19 cellular contexts compared by ENCODE assay signal in the genomic region with DNA sequence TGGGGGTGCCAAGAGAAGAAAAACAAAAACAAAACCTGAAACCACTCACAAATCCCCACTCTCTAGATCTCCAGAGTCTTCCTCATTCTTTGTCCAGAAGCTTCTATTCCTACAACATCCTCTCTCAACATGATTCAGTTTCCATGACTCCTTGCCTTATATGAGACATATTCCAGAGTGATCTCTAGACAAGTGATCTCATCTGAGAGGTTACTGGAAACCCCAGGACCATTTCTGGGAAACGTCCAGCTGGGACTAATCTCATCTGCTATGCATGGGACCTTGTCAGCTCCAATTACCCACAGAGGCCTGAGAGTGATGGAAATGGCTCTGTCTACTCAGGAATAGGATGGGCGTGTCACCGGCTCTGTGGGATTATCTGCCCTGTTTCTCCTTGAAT. TPM values are rescaled to one million over a fixed set of nuclear protein-coding genes. Genes with fewer than 3 reads are reported as not detected.
DNase-seq lines count a peak whose midpoint lies in the region; ATAC-seq, FAIRE-seq and TF ChIP-seq lines count a peak whose summit lies in the region.
"Had no signal": no experiment of that assay in that cellular context is flagged by ENCODE, and none has a peak within 500 bp of the region (broad histone marks: within the 10 kb centered on the region; RNA-seq: fewer than 3 reads in every experiment).

No MANE protein-coding gene starts in this region.

- 68 to 76% methylated on average over 3 of the region's 3 CpGs for WGBS in aorta, 2 donors

- H3K9me3 Mint-ChIP-seq in chondrocyte (ENCODE audit: low read depth), result no peaks in the 10 kb centered on the region
- H3K9me3 Mint-ChIP-seq: activated naive CD4-positive, alpha-beta T cell treated with anti-CD3 and anti-CD28 coated beads for 36 hours had no signal

- FAIRE-seq in RCC 7860 (lab: Jason Lieb, UNC), result no peak
- FAIRE-seq: frontal cortex, H1, TTC549 had no signal

- no peak overlapping the region for H3K4me3 ChIP-seq in aorta (ENCODE audit: low read length in 2 of 2)
- H3K4me3 ChIP-seq: BLaER1 treated with 17β-estradiol and CSF1 and Interleukin-3, amounts not matched to agents 10 nM and 100 nM; psoas muscle; upper lobe of right lung had no signal

- ATAC-seq in aorta (ENCODE audit: low FRiP score), result no peak
- ATAC-seq: psoas muscle, upper lobe of right lung had no signal

- no peaks in the 10 kb centered on the region for H3K36me3 ChIP-seq in aorta (ENCODE audit: control insufficient read depth in 1 of 2, insufficient read depth in 2 of 2, low read length in 1 of 2)
- H3K36me3 ChIP-seq: BLaER1 treated with 17β-estradiol and CSF1 and Interleukin-3, amounts not matched to agents 10 nM and 100 nM; upper lobe of right lung had no signal

- H3K4me1 Mint-ChIP-seq in chondrocyte (ENCODE audit: low read depth), result peaks cover 26% of the 10 kb centered on the region

- DNase-seq in Daoy (ENCODE audit: low read depth) (peak; percentile 43), RCC 7860 (ENCODE audit: low spot score) (peak; percentile 27), chondrocyte (ENCODE audit: low spot score) (no peak), myocyte (ENCODE audit: low read depth) (peak; percentile 89), aorta (no peak), ecto neural progenitor cell (ENCODE audit: low spot score) (no peak)
- DNase-seq in stimulated activated CD4-positive, alpha-beta T cell treated with anti-CD3 and anti-CD28 coated beads, Interleukin-4, amount 100 ng/mL, for 1 hour, result no peak
- DNase-seq in effector CD4-positive, alpha-beta T cell, result no peak
- DNase-seq: activated naive CD4-positive, alpha-beta T cell treated with anti-CD3 and anti-CD28 coated beads for 36 hours; NCI-H2029; psoas muscle; SHP77 treated with DMSO at 0.1 percent for 48 hours; stimulated activated CD4-positive, alpha-beta T cell treated with anti-CD3 and anti-CD28 coated beads, Interleukin-2, amount 100 ng/mL, for 24 hours; upper lobe of right lung had no signal

- peaks cover 2% of the 10 kb centered on the region for H3K36me3 Mint-ChIP-seq in chondrocyte (ENCODE audit: low read depth)

- intact Hi-C loops in aorta (cut with DNase I), result no loop called here

- no peaks in the 10 kb centered on the region for H3K9me3 ChIP-seq in aorta (ENCODE audit: control insufficient read depth, low read length)
- H3K9me3 ChIP-seq: BLaER1 treated with 17β-estradiol and CSF1 and Interleukin-3, amounts not matched to agents 10 nM and 100 nM; psoas muscle; upper lobe of right lung had no signal

- no peaks in the 10 kb centered on the region for H3K4me1 ChIP-seq in aorta (ENCODE audit: control insufficient read depth in 1 of 2, insufficient read depth in 2 of 2, low read length in 2 of 2)
- H3K4me1 ChIP-seq: psoas muscle, upper lobe of right lung had no signal

- H3K27ac ChIP-seq in aorta (ENCODE audit: low read depth in 1 of 2, low read length in 2 of 2), result no peak overlapping the region
- H3K27ac ChIP-seq: BLaER1 treated with 17β-estradiol and CSF1 and Interleukin-3, amounts not matched to agents 10 nM and 100 nM; psoas muscle; upper lobe of right lung had no signal

- no peaks in the 10 kb centered on the region for H3K27me3 Mint-ChIP-seq in chondrocyte (ENCODE audit: low read depth)

- H3K27ac Mint-ChIP-seq in chondrocyte (ENCODE audit: unreplicated experiment), result peak overlapping the region; percentile 52
- H3K27ac Mint-ChIP-seq: activated naive CD4-positive, alpha-beta T cell treated with anti-CD3 and anti-CD28 coated beads for 36 hours had no signal

- no peak for TF ChIP-seq CTCF in chondrocyte (IDR thresholded peaks at IDR 0.05)

- no peaks in the 10 kb centered on the region for H3K27me3 ChIP-seq in aorta (ENCODE audit: control insufficient read depth in 1 of 2, insufficient read depth in 2 of 2, low read length in 1 of 2)
- H3K27me3 ChIP-seq: BLaER1 treated with 17β-estradiol and CSF1 and Interleukin-3, amounts not matched to agents 10 nM and 100 nM; upper lobe of right lung had no signal

- H3K4me3 Mint-ChIP-seq in chondrocyte (ENCODE audit: unreplicated experiment), result no peak overlapping the region
- H3K4me3 Mint-ChIP-seq: activated naive CD4-positive, alpha-beta T cell treated with anti-CD3 and anti-CD28 coated beads for 36 hours had no signal

RNA-seq across cellular contexts. Expression of a gene that starts 4.0 kb away (rescaled TPM):
- 0.21 and 0.40 TPM in 2 replicates for total RNA-seq in Daoy (2014; rRNA removed; shearing (Covaris generic))
- total RNA-seq in chondrocyte (0.54 to 1.1 TPM (median 0.77 TPM) in 3 replicates), myocyte (0.57 and 2.0 TPM in 2 replicates), aorta (1 to 10 TPM; 2.0 to 4.1 TPM)
- 1.1 TPM for polyA plus RNA-seq in myocyte (2012)
- 1 to 10 TPM in 1 of 2 donors, under 1 TPM in 1; 0.88 to 2.4 TPM for polyA plus RNA-seq in aorta

RNA-seq across cellular contexts. Expression of a gene that starts 17.6 kb away (rescaled TPM):
- total RNA-seq in Daoy (2014; rRNA removed; shearing (Covaris generic)), result not detected in 2 replicates
- 0.38 TPM in 1 of 3 replicates, not detected in the others for total RNA-seq in chondrocyte
- total RNA-seq in myocyte, result not detected in 2 replicates
- not detected for polyA plus RNA-seq in myocyte (2012)
- not detected for total RNA-seq in aorta
- not detected for polyA plus RNA-seq in aorta
- total RNA-seq: activated CD8-positive, alpha-beta memory T cell treated with anti-CD3 and anti-CD28 coated beads for 36 hours; activated naive CD4-positive, alpha-beta T cell treated with anti-CD3 and anti-CD28 coated beads for 36 hours; psoas muscle; upper lobe of right lung had no signal
- polyA plus RNA-seq: psoas muscle had no signal

RNA-seq across cellular contexts. Expression of a gene that starts 26.9 kb away (rescaled TPM):
- total RNA-seq in Daoy (2014; rRNA removed; shearing (Covaris generic)), result 95.7 and 99.2 TPM in 2 replicates
- 26.9 to 31.7 TPM (median 28.8 TPM) in 3 replicates for total RNA-seq in chondrocyte
- 73.5 and 102 TPM in 2 replicates for total RNA-seq in myocyte
- 36.6 TPM for polyA plus RNA-seq in myocyte (2012)
- 10 to 100 TPM; 20.2 to 24.3 TPM for total RNA-seq in aorta
- 10 to 100 TPM; 17.7 to 28.4 TPM for polyA plus RNA-seq in aorta

RNA-seq across cellular contexts. Expression of a gene that starts 48.4 kb away (rescaled TPM):
- not detected in 2 replicates for total RNA-seq in Daoy (2014; rRNA removed; shearing (Covaris generic))
- total RNA-seq in chondrocyte (0.75 to 5.8 TPM (median 5.2 TPM) in 3 replicates), myocyte (0.16 TPM in 2 replicates), aorta (1 to 10 TPM; 1.7 to 3.1 TPM)
- 1.5 TPM for polyA plus RNA-seq in myocyte (2012)
- polyA plus RNA-seq in aorta, result 10 to 100 TPM in 1 of 2 donors, under 1 TPM in 1; 0.51 to 30.7 TPM

Comparison
In these comparisons a context has a peak if more than half of its experiments do, and no peak if none do; other contexts are left out.
1. DNase-seq: peak in Daoy (single experiment), RCC 7860 (single experiment) and myocyte (single experiment); none in chondrocyte (single experiment), aorta (0 of 2), stimulated activated CD4-positive, alpha-beta T cell treated with anti-CD3 and anti-CD28 coated beads, Interleukin-4, amount 100 ng/mL, for 1 hour (single experiment), ecto neural progenitor cell (single experiment) and effector CD4-positive, alpha-beta T cell (single experiment).